Comparison of ENCODE assay signal across 13 cellular contexts in genomic region chr16:1545044-1545736, GRCh38. TPM values are rescaled to one million over a fixed set of nuclear protein-coding genes. Genes with fewer than 3 reads are reported as not detected.
DNase-seq lines count a peak whose midpoint lies in the region; ATAC-seq and TF ChIP-seq lines count a peak whose summit lies in the region.
"Had no signal": no experiment of that assay in that cellular context is flagged by ENCODE, and none has a peak within 500 bp of the region (broad histone marks: within the 10 kb centered on the region; RNA-seq: fewer than 3 reads in every experiment).

No MANE protein-coding gene starts in this region.

- H3K4me3 Mint-ChIP-seq in stimulated activated naive CD8-positive, alpha-beta T cell treated with anti-CD3 and anti-CD28 coated beads, Interleukin-15, Interleukin-2, amounts not matched to agents 100 ng/mL and 50 ng/mL, for 24 hours: peak overlapping the region; percentile 35
- H3K4me3 Mint-ChIP-seq in naive thymus-derived CD8-positive, alpha-beta T cell: peak overlapping the region; percentile 12 to 81 (median 76)

- peaks cover 29% of the 10 kb centered on the region for H3K36me3 Mint-ChIP-seq in stimulated activated naive CD8-positive, alpha-beta T cell treated with anti-CD3 and anti-CD28 coated beads, Interleukin-15, Interleukin-2, amounts not matched to agents 100 ng/mL and 50 ng/mL, for 24 hours (ENCODE audit: low read depth)
- peaks cover 3 to 79% (median 4%) of the 10 kb centered on the region in 3 donors for H3K36me3 Mint-ChIP-seq in naive thymus-derived CD8-positive, alpha-beta T cell

- no peak for DNase-seq in stimulated activated naive CD8-positive, alpha-beta T cell treated with anti-CD3 and anti-CD28 coated beads, Interleukin-15, Interleukin-2, amounts not matched to agents 100 U/mL and 50 U/mL, for 24 hours
- DNase-seq in fibroblast of pulmonary artery (ENCODE audit: low read depth) (peak; percentile 18), aorta (no peak)
- DNase-seq in naive thymus-derived CD8-positive, alpha-beta T cell: no peak
- DNase-seq: effector CD8-positive, alpha-beta T cell; mesendoderm; WERI-Rb-1 had no signal

- intact Hi-C loops in aorta (cut with DNase I): loop anchor here (5.0 kb wide), 3 partner anchors 33 to 67 kb away; partner anchors contain the start of genes TELO2 (in 2 of the 2), CRAMP1 (in 1 of the 2) and IFT140 (in 1 of the 2)

- TF ChIP-seq CTCF in fibroblast of pulmonary artery (IDR thresholded peaks at IDR 0.05; ENCODE audit: low read length, missing control alignments): no peak

- no peaks in the 10 kb centered on the region for H3K27me3 ChIP-seq in aorta (ENCODE audit: control insufficient read depth in 1 of 2, insufficient read depth in 2 of 2, low read length in 1 of 2)

- H3K27ac ChIP-seq in aorta (ENCODE audit: low read depth in 1 of 2, low read length in 2 of 2): peak overlapping the region; percentile 74 to 77
- H3K27ac ChIP-seq: WERI-Rb-1 had no signal

- H3K36me3 ChIP-seq in aorta (ENCODE audit: control insufficient read depth in 1 of 2, insufficient read depth in 2 of 2, low read length in 1 of 2): peaks cover 0 to 3% of the 10 kb centered on the region in 2 donors

- no peaks in the 10 kb centered on the region for H3K9me3 ChIP-seq in aorta (ENCODE audit: control insufficient read depth, low read length)

- WGBS in aorta, 2 donors: 7 to 9% methylated on average over 19 of the region's 19 CpGs

- no peak for ATAC-seq in stimulated activated naive CD8-positive, alpha-beta T cell treated with anti-CD3 and anti-CD28 coated beads, Interleukin-15, Interleukin-2, amounts not matched to agents 100 U/mL and 50 U/mL, for 24 hours
- peak in 1 of 2 donors; percentile 28 for ATAC-seq in naive thymus-derived CD8-positive, alpha-beta T cell
- ATAC-seq in aorta (ENCODE audit: low FRiP score): peak; percentile 44
- no peak for ATAC-seq in HG03175 (IDR thresholded peaks at IDR 0.05; ENCODE audit: unreplicated experiment)
- no peak for ATAC-seq in HG02610 (IDR thresholded peaks at IDR 0.05; ENCODE audit: unreplicated experiment)
- ATAC-seq in HG02571 (IDR thresholded peaks at IDR 0.05; ENCODE audit: unreplicated experiment): no peak
- ATAC-seq: HCT116 had no signal

- peaks cover 73% of the 10 kb centered on the region for H3K4me1 Mint-ChIP-seq in stimulated activated naive CD8-positive, alpha-beta T cell treated with anti-CD3 and anti-CD28 coated beads, Interleukin-15, Interleukin-2, amounts not matched to agents 100 ng/mL and 50 ng/mL, for 24 hours (ENCODE audit: low read depth)
- peaks cover 33 to 96% (median 85%) of the 10 kb centered on the region in 4 donors for H3K4me1 Mint-ChIP-seq in naive thymus-derived CD8-positive, alpha-beta T cell

- peak overlapping the region; percentile 98 for H3K27ac Mint-ChIP-seq in stimulated activated naive CD8-positive, alpha-beta T cell treated with anti-CD3 and anti-CD28 coated beads, Interleukin-15, Interleukin-2, amounts not matched to agents 100 ng/mL and 50 ng/mL, for 24 hours
- H3K27ac Mint-ChIP-seq in naive thymus-derived CD8-positive, alpha-beta T cell: peak overlapping the region; percentile 28 to 93 (median 84)

- H3K4me1 ChIP-seq in aorta (ENCODE audit: control insufficient read depth in 1 of 2, insufficient read depth in 2 of 2, low read length in 2 of 2): peaks cover 0 to 2% of the 10 kb centered on the region in 2 donors

- no peaks in the 10 kb centered on the region for H3K27me3 Mint-ChIP-seq in stimulated activated naive CD8-positive, alpha-beta T cell treated with anti-CD3 and anti-CD28 coated beads, Interleukin-15, Interleukin-2, amounts not matched to agents 100 ng/mL and 50 ng/mL, for 24 hours
- H3K27me3 Mint-ChIP-seq in naive thymus-derived CD8-positive, alpha-beta T cell: no peaks in the 10 kb centered on the region

- no peak overlapping the region for H3K4me3 ChIP-seq in fibroblast of pulmonary artery (replicated peaks; ENCODE audit: low read depth, low read length)
- H3K4me3 ChIP-seq in aorta (ENCODE audit: low read length in 2 of 2): no peak overlapping the region

- POLR2A ChIA-PET in naive thymus-derived CD8-positive, alpha-beta T cell (lab: Charles Lee): interaction anchor here (1.3 to 10.5 kb wide), 4 partner anchors 10 to 19 kb away, joined by 8 to 135 read pairs (median 10); partner anchors contain the start of gene TMEM204

- H3K9me3 Mint-ChIP-seq in stimulated activated naive CD8-positive, alpha-beta T cell treated with anti-CD3 and anti-CD28 coated beads, Interleukin-15, Interleukin-2, amounts not matched to agents 100 ng/mL and 50 ng/mL, for 24 hours: no peaks in the 10 kb centered on the region
- H3K9me3 Mint-ChIP-seq in naive thymus-derived CD8-positive, alpha-beta T cell: no peaks in the 10 kb centered on the region

RNA-seq across cellular contexts. Expression of gene TMEM204, which starts 11.7 kb away (rescaled TPM):
- total RNA-seq in naive thymus-derived CD8-positive, alpha-beta T cell: 100 to 1,000 TPM; 186 to 196 TPM
- polyA plus RNA-seq in naive thymus-derived CD8-positive, alpha-beta T cell: 100 to 1,000 TPM in 2 of 3 donors, 10 to 100 TPM in 1; 95.9 to 135 (median 125) TPM
- total RNA-seq in aorta: 10 to 100 TPM; 38.1 to 52.1 TPM
- polyA plus RNA-seq in aorta: 10 to 100 TPM; 34.7 to 74.5 TPM

RNA-seq across cellular contexts. Expression of gene TELO2, which starts 52.0 kb away (rescaled TPM):
- 10 to 100 TPM; 42.6 to 51.5 TPM for total RNA-seq in naive thymus-derived CD8-positive, alpha-beta T cell
- 10 to 100 TPM in 2 of 3 donors, 1 to 10 TPM in 1; 9.8 to 18.1 (median 14.9) TPM for polyA plus RNA-seq in naive thymus-derived CD8-positive, alpha-beta T cell
- 10 to 100 TPM; 25.6 to 28.2 TPM for total RNA-seq in aorta
- 10 to 100 TPM in 1 of 2 donors, 1 to 10 TPM in 1; 8.8 to 52.7 TPM for polyA plus RNA-seq in aorta

RNA-seq across cellular contexts. Expression of gene PTX4, which starts 56.4 kb away (rescaled TPM):
- not detected for total RNA-seq in naive thymus-derived CD8-positive, alpha-beta T cell
- not detected for polyA plus RNA-seq in naive thymus-derived CD8-positive, alpha-beta T cell
- total RNA-seq in aorta: under 1 TPM; 0.26 to 0.33 TPM
- not detected for polyA plus RNA-seq in aorta
- polyA plus RNA-seq: BJ had no signal
